1 cellular context compared by ENCODE assay signal in genomic region chr5:164188733-164189148, GRCh38.
TF ChIP-seq lines count a peak whose summit lies in the region.

No MANE protein-coding gene starts in this region.

TF ChIP-seq in HepG2, 621 proteins besides CTCF, POLR2A, EP300 and RAD21 (continued from another document):
- TF ChIP-seq FUBP1 (CRISPR knock-in tag; IDR thresholded peaks at IDR 0.05; ENCODE audit: borderline replicate concordance) (no peak), ZNF501 (CRISPR knock-in tag; IDR thresholded peaks at IDR 0.05) (no peak), ZNF335 (CRISPR knock-in tag; IDR thresholded peaks at IDR 0.05) (no peak), U2AF1 (optimal IDR thresholded peaks at IDR 0.05; ENCODE audit: low read depth, low read length) (no peak), ZNF337 (CRISPR knock-in tag; IDR thresholded peaks at IDR 0.05; ENCODE audit: borderline replicate concordance, low read depth) (no peak)
